ENCODE assay signal across 8 cellular contexts in the genomic region with DNA sequence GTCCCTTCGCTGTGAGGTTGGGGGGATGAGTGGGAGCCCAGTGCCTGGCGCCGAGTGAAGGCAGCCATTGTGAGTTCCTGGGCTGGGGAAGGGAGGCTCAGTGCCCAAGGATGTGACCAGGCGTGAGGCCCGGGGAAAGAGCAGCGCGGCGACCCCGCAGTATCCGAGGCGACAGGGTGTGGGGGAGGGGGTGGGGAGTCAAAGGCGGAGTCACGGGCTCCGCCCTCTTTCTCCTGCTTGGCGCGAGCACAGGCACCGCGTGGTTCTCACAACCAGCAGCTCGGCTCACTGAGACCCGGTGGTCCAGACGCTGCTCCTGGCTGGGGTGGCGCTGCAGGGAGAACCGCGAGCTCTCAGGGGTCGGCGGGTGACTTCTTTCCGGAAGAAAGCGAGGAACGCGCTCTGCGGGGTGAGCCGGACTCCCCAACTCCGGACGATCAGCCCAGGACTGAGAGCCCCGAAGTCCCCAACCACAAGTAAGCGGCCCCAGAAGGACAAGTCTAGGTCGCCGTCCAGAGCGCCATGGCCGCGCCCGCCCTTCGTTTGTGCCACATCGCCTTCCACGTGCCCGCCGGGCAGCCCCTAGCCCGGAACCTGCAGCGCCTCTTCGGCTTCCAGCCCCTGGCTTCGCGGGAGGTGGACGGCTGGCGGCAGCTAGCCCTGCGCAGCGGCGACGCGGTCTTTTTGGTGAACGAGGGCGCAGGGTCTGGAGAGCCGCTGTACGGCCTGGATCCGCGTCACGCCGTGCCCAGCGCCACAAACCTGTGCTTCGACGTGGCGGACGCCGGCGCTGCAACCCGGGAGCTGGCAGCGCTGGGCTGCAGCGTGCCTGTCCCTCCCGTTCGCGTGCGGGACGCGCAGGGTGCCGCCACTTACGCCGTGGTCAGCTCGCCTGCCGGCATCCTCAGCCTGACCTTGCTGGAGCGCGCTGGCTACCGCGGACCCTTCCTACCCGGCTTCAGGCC. TPM values are rescaled to one million over a fixed set of nuclear protein-coding genes. Genes with fewer than 3 reads are reported as not detected.
DNase-seq lines count a peak whose midpoint lies in the region; ATAC-seq and TF ChIP-seq lines count a peak whose summit lies in the region.

HPDL (plus strand) TSS at position 269 of the 965 bp plus-strand sequence; CDS start at position 523, 254 bp downstream.

- H3K36me3 ChIP-seq in heart right ventricle (peaks cover 0 to 37% (median 15%) of the 10 kb centered on the region in 9 donors), trophoblast cell (ENCODE audit: control insufficient read depth in 1 of 2, insufficient read depth in 2 of 2, low read length in 2 of 2) (peaks cover 7 to 10% of the 10 kb centered on the region in 2 experiments), upper lobe of left lung (peaks cover 5 to 16% (median 12%) of the 10 kb centered on the region in 4 donors)

- 4 to 5% methylated on average over 90 to 92 of the region's 93 CpGs for WGBS in heart right ventricle, 2 donors
- WGBS in trophoblast cell (ENCODE audit: extremely low coverage, insufficient coverage, insufficient read length), result no CpG with 5 or more reads among the region's 93 CpGs
- 2 to 16% methylated on average over 39 to 40 of the region's 93 CpGs for WGBS in upper lobe of left lung, 2 donors

- TF ChIP-seq EP300 in upper lobe of left lung (IDR thresholded peaks at IDR 0.05), result no peak

- H3K79me2 ChIP-seq in trophoblast cell (ENCODE audit: control insufficient read depth, insufficient read depth, low read length, poor library complexity), result no peaks in the 10 kb centered on the region

- no peak within 1 kb of the TSS for H3K9ac ChIP-seq in trophoblast cell (ENCODE audit: low read length)

- no peak within 1 kb of the TSS for H2BK5ac ChIP-seq in trophoblast cell (ENCODE audit: low read depth, low read length, poor library complexity)

- peak within 1 kb of the TSS; percentile 77 to 80 for H3K27ac Mint-ChIP-seq in activated naive CD4-positive, alpha-beta T cell treated with anti-CD3 and anti-CD28 coated beads, Interleukin-2, amount 50 U/mL, for 72 hours

- peak within 1 kb of the TSS; percentile 2 for H3K14ac ChIP-seq in trophoblast cell (ENCODE audit: low read length)

- peaks cover 8% of the 10 kb centered on the region for H3K79me1 ChIP-seq in trophoblast cell (ENCODE audit: low read length)

- no peak for TF ChIP-seq POLR2A in upper lobe of left lung (IDR thresholded peaks at IDR 0.05)

- H3K23ac ChIP-seq in trophoblast cell (ENCODE audit: low read length), result no peak within 1 kb of the TSS

- H3K27me3 ChIP-seq in heart right ventricle (peaks cover 0 to 9% (median 0%) of the 10 kb centered on the region in 7 donors), trophoblast cell (ENCODE audit: insufficient read depth, low read length) (no peaks in the 10 kb centered on the region), upper lobe of left lung (no peaks in the 10 kb centered on the region)

- no peaks in the 10 kb centered on the region for H3K9me3 Mint-ChIP-seq in activated naive CD4-positive, alpha-beta T cell treated with anti-CD3 and anti-CD28 coated beads, Interleukin-2, amount 50 U/mL, for 72 hours

- no peak within 1 kb of the TSS for H4K12ac ChIP-seq in trophoblast cell (ENCODE audit: low read depth, low read length)

- POLR2A ChIA-PET in RWPE1 (lab: Yijun Ruan, JAX; ENCODE audit: low non-redundant PET), result interaction anchor here (0.6 to 2.7 kb wide), 3 partner anchors 19 to 30 kb away, joined by 3 to 13 read pairs (median 3); no protein-coding TSS in a partner anchor

- CTCF ChIA-PET in RWPE1 (lab: Yijun Ruan, JAX), result interaction anchor here (0.6 to 0.9 kb wide), 3 partner anchors 24 to 165 kb away, joined by 3 to 9 read pairs (median 3); no protein-coding TSS in a partner anchor

- H2AK5ac ChIP-seq in trophoblast cell (ENCODE audit: low read length), result peak within 1 kb of the TSS; percentile 7

- H3K9me3 ChIP-seq in heart right ventricle (no peaks in the 10 kb centered on the region), trophoblast cell (ENCODE audit: insufficient read depth, low read depth, low read length) (peaks cover 4% of the 10 kb centered on the region), upper lobe of left lung (no peaks in the 10 kb centered on the region)

- H3K4ac ChIP-seq in trophoblast cell (ENCODE audit: low read depth, low read length), result no peak within 1 kb of the TSS

- H3K36me3 Mint-ChIP-seq in activated naive CD4-positive, alpha-beta T cell treated with anti-CD3 and anti-CD28 coated beads, Interleukin-2, amount 50 U/mL, for 72 hours, result peaks cover 7 to 13% of the 10 kb centered on the region in 2 donors

- H4K8ac ChIP-seq in trophoblast cell (ENCODE audit: low read depth, low read length), result no peak within 1 kb of the TSS

- no peak within 1 kb of the TSS for H4K91ac ChIP-seq in trophoblast cell (ENCODE audit: low read depth, low read length)

- peak; percentile 71 for ATAC-seq in HG02981 (IDR thresholded peaks at IDR 0.05; ENCODE audit: unreplicated experiment)
- ATAC-seq in activated naive CD4-positive, alpha-beta T cell treated with anti-CD3 and anti-CD28 coated beads, Interleukin-2, amount 50 U/mL, for 72 hours, result peak; percentile 84 to 91
- peak; percentile 78 to 91 (median 88) for ATAC-seq in heart right ventricle
- ATAC-seq in upper lobe of left lung (ENCODE audit: low FRiP score in 2 of 2), result peak; percentile 63 to 89
- ATAC-seq in HG03097 (IDR thresholded peaks at IDR 0.05; ENCODE audit: low FRiP score, unreplicated experiment), result no peak

- peak within 1 kb of the TSS; percentile 2 for H2AFZ ChIP-seq in trophoblast cell (ENCODE audit: insufficient read depth, low read length, poor library complexity)

- no peak for TF ChIP-seq CTCF in RWPE1 (conservative IDR thresholded peaks at IDR 0.05; ENCODE audit: low read depth)
- no peak for TF ChIP-seq CTCF in heart right ventricle (IDR thresholded peaks at IDR 0.05)
- no peak for TF ChIP-seq CTCF in upper lobe of left lung (IDR thresholded peaks at IDR 0.05)

- H3K4me2 ChIP-seq in trophoblast cell (ENCODE audit: low read length), result peak within 1 kb of the TSS; percentile 77

- no peak within 1 kb of the TSS for H2BK120ac ChIP-seq in trophoblast cell (ENCODE audit: insufficient read depth, low read length, poor library complexity)

- DNase-seq in DMS53 treated with DMSO at 0.1 percent for 48 hours (lab: John Stamatoyannopoulos, UW; ENCODE audit: unreplicated experiment) (peak; percentile 17), RWPE1 (ENCODE audit: low spot score) (peak; percentile 59), heart right ventricle (peak; percentile 60 to 63), trophoblast cell (peak in 1 of 2 donors; percentile 31), upper lobe of left lung (peak; percentile 48 to 88)
- peak in 1 of 2 donors; percentile 66 for DNase-seq in activated naive CD4-positive, alpha-beta T cell treated with anti-CD3 and anti-CD28 coated beads, Interleukin-2, amount 50 U/mL, for 72 hours (ENCODE audit: low spot score in 2 of 2)

- H2BK12ac ChIP-seq in trophoblast cell (ENCODE audit: low read length), result no peak within 1 kb of the TSS

- H3K4me1 ChIP-seq in heart right ventricle (peaks cover 0 to 20% (median 11%) of the 10 kb centered on the region in 9 donors), trophoblast cell (ENCODE audit: control insufficient read depth in 1 of 2, insufficient read depth in 2 of 2, low read length in 2 of 2) (peaks cover 24 to 32% of the 10 kb centered on the region in 2 experiments), upper lobe of left lung (peaks cover 11 to 18% (median 14%) of the 10 kb centered on the region in 4 donors)

- peak within 1 kb of the TSS; percentile 57 for H3K27ac ChIP-seq in RWPE1
- peak within 1 kb of the TSS in 2 of 10 donors; percentile 4 to 24 for H3K27ac ChIP-seq in heart right ventricle
- H3K27ac ChIP-seq in trophoblast cell (ENCODE audit: low read depth, low read length), result no peak within 1 kb of the TSS
- peak within 1 kb of the TSS in 1 of 4 donors; percentile 9 for H3K27ac ChIP-seq in upper lobe of left lung

- H3K4me3 ChIP-seq in heart right ventricle (peak within 1 kb of the TSS; percentile 23 to 60 (median 52)), trophoblast cell (ENCODE audit: low read depth, low read length) (peak within 1 kb of the TSS; percentile 57), upper lobe of left lung (peak within 1 kb of the TSS; percentile 46 to 69 (median 58))

- intact Hi-C loops in heart right ventricle (cut with DNase I), result no loop called here

- H3K18ac ChIP-seq in trophoblast cell (ENCODE audit: low read length), result peak within 1 kb of the TSS; percentile 12

RNA-seq across cellular contexts. Expression of gene HPDL, which starts in this region (rescaled TPM):
- total RNA-seq in activated naive CD4-positive, alpha-beta T cell treated with anti-CD3 and anti-CD28 coated beads, Interleukin-2, amount 50 U/mL, for 72 hours, result 10 to 100 TPM in 1 of 2 donors, 1 to 10 TPM in 1; 6.1 to 19.8 TPM
- total RNA-seq in heart right ventricle (under 1 TPM in 3 of 10 donors, not detected in 7; 0.17 to 0.45 (median 0.30) TPM), upper lobe of left lung (1 to 10 TPM in 1 of 6 donors, under 1 TPM in 2, not detected in 3; 0.30 to 1.3 (median 0.37) TPM)
- under 1 TPM; 0.37 to 0.62 TPM for polyA plus RNA-seq in heart right ventricle
- 0.36 and 0.42 TPM in 2 replicates for polyA plus RNA-seq in trophoblast cell (2013)

Comparison
In these comparisons a context has a peak if more than half of its experiments do, and no peak if none do; other contexts are left out.
1. Peak in DNase-seq, ATAC-seq and H3K4me3 ChIP-seq in heart right ventricle; RNA of the gene not detected or under 1 TPM.